Comparison of ENCODE assay signal across 6 cellular contexts in genomic region chr19:12720296-12720695, GRCh38. TPM values are rescaled to one million over a fixed set of nuclear protein-coding genes. Genes with fewer than 3 reads are reported as not detected.
DNase-seq lines count a peak whose midpoint lies in the region; ATAC-seq and TF ChIP-seq lines count a peak whose summit lies in the region.

No MANE protein-coding gene starts in this region.

- H3K4me3 Mint-ChIP-seq in stimulated activated naive CD8-positive, alpha-beta T cell treated with anti-CD3 and anti-CD28 coated beads, Interleukin-15, Interleukin-2, amounts not matched to agents 100 ng/mL and 50 ng/mL, for 24 hours: peak overlapping the region; percentile 87
- peak overlapping the region; percentile 98 for H3K4me3 Mint-ChIP-seq in glutamatergic neuron (ENCODE audit: unreplicated experiment)

- peaks cover 58% of the 10 kb centered on the region for H3K36me3 Mint-ChIP-seq in stimulated activated naive CD8-positive, alpha-beta T cell treated with anti-CD3 and anti-CD28 coated beads, Interleukin-15, Interleukin-2, amounts not matched to agents 100 ng/mL and 50 ng/mL, for 24 hours (ENCODE audit: low read depth)
- no peaks in the 10 kb centered on the region for H3K36me3 Mint-ChIP-seq in glutamatergic neuron (ENCODE audit: unreplicated experiment)

- TF ChIP-seq CTCF in glutamatergic neuron (IDR thresholded peaks at IDR 0.05; ENCODE audit: partially characterized antibody, unreplicated experiment): no peak

- no peak for DNase-seq in stimulated activated naive CD8-positive, alpha-beta T cell treated with anti-CD3 and anti-CD28 coated beads, Interleukin-15, Interleukin-2, amounts not matched to agents 100 U/mL and 50 U/mL, for 24 hours
- DNase-seq in glutamatergic neuron: no peak

- no peaks in the 10 kb centered on the region for H3K9me3 Mint-ChIP-seq in stimulated activated naive CD8-positive, alpha-beta T cell treated with anti-CD3 and anti-CD28 coated beads, Interleukin-15, Interleukin-2, amounts not matched to agents 100 ng/mL and 50 ng/mL, for 24 hours
- H3K9me3 Mint-ChIP-seq in glutamatergic neuron (ENCODE audit: unreplicated experiment): peaks cover 28% of the 10 kb centered on the region

- no peak for ATAC-seq in stimulated activated naive CD8-positive, alpha-beta T cell treated with anti-CD3 and anti-CD28 coated beads, Interleukin-15, Interleukin-2, amounts not matched to agents 100 U/mL and 50 U/mL, for 24 hours
- ATAC-seq in GM19351 (IDR thresholded peaks at IDR 0.05; ENCODE audit: unreplicated experiment) (no peak), HG02763 (IDR thresholded peaks at IDR 0.05; ENCODE audit: unreplicated experiment) (no peak), HG02852 (IDR thresholded peaks at IDR 0.05; ENCODE audit: unreplicated experiment) (no peak)

- peaks cover 41% of the 10 kb centered on the region for H3K4me1 Mint-ChIP-seq in stimulated activated naive CD8-positive, alpha-beta T cell treated with anti-CD3 and anti-CD28 coated beads, Interleukin-15, Interleukin-2, amounts not matched to agents 100 ng/mL and 50 ng/mL, for 24 hours (ENCODE audit: low read depth)
- H3K4me1 Mint-ChIP-seq in glutamatergic neuron (ENCODE audit: low read depth, unreplicated experiment): peaks cover 6% of the 10 kb centered on the region

- no peaks in the 10 kb centered on the region for H3K27me3 Mint-ChIP-seq in stimulated activated naive CD8-positive, alpha-beta T cell treated with anti-CD3 and anti-CD28 coated beads, Interleukin-15, Interleukin-2, amounts not matched to agents 100 ng/mL and 50 ng/mL, for 24 hours
- peaks cover 18% of the 10 kb centered on the region for H3K27me3 Mint-ChIP-seq in glutamatergic neuron (ENCODE audit: unreplicated experiment)

- peak overlapping the region; percentile 81 for H3K27ac Mint-ChIP-seq in stimulated activated naive CD8-positive, alpha-beta T cell treated with anti-CD3 and anti-CD28 coated beads, Interleukin-15, Interleukin-2, amounts not matched to agents 100 ng/mL and 50 ng/mL, for 24 hours
- H3K27ac Mint-ChIP-seq in glutamatergic neuron (ENCODE audit: unreplicated experiment): peak overlapping the region; percentile 97

RNA-seq across cellular contexts. Expression of gene TNPO2, which starts 3.4 kb away (rescaled TPM):
- total RNA-seq in glutamatergic neuron (ENCODE audit: unreplicated experiment): 135 TPM

RNA-seq across cellular contexts. Expression of gene TRIR, which starts 14.2 kb away (rescaled TPM):
- total RNA-seq in glutamatergic neuron (ENCODE audit: unreplicated experiment): 204 TPM

RNA-seq across cellular contexts. Expression of gene GET3, which starts 17.0 kb away (rescaled TPM):
- total RNA-seq in glutamatergic neuron (ENCODE audit: unreplicated experiment): 49.3 TPM

RNA-seq across cellular contexts. Expression of gene FBXW9, which starts 23.9 kb away (rescaled TPM):
- 7.4 TPM for total RNA-seq in glutamatergic neuron (ENCODE audit: unreplicated experiment)

RNA-seq across cellular contexts. Expression of gene BEST2, which starts 31.3 kb away (rescaled TPM):
- not detected for total RNA-seq in glutamatergic neuron (ENCODE audit: unreplicated experiment)
